In genomic region chr6:54267798-54268197, GRCh38 we compare ENCODE assay signal across 10 cellular contexts. TPM values are rescaled to one million over a fixed set of nuclear protein-coding genes. Genes with fewer than 3 reads are reported as not detected.
DNase-seq lines count a peak whose midpoint lies in the region; ATAC-seq and TF ChIP-seq lines count a peak whose summit lies in the region.
"Had no signal": no experiment of that assay in that cellular context is flagged by ENCODE, and none has a peak within 500 bp of the region (broad histone marks: within the 10 kb centered on the region; RNA-seq: fewer than 3 reads in every experiment).

No MANE protein-coding gene starts in this region.

- no peaks in the 10 kb centered on the region for H3K9me3 ChIP-seq in Karpas-422 (ENCODE audit: low read length)
- H3K9me3 ChIP-seq in right lobe of liver, result no peaks in the 10 kb centered on the region

- no peak overlapping the region for H3K9ac ChIP-seq in Karpas-422 (ENCODE audit: low read length)

- H3K4me3 Mint-ChIP-seq in activated T-helper 2 cell treated with anti-CD3 and anti-CD28 coated beads, Interferon-gamma antibody, Interleukin-2, Interleukin-4, amounts not matched to agents 10 μg/mL and 5 μg/mL and 100 μg/mL, durations not matched to agents 14 hours and 24 hours and 36 hours (ENCODE audit: low read depth), result no peak overlapping the region
- H3K4me3 Mint-ChIP-seq: B cell had no signal

- H3K36me3 ChIP-seq in Karpas-422 (ENCODE audit: insufficient read depth, low read length), result no peaks in the 10 kb centered on the region
- no peaks in the 10 kb centered on the region for H3K36me3 ChIP-seq in right lobe of liver

- no peak overlapping the region for H3K27ac Mint-ChIP-seq in activated T-helper 2 cell treated with anti-CD3 and anti-CD28 coated beads, Interferon-gamma antibody, Interleukin-2, Interleukin-4, amounts not matched to agents 10 μg/mL and 5 μg/mL and 100 μg/mL, durations not matched to agents 14 hours and 24 hours and 36 hours
- H3K27ac Mint-ChIP-seq: B cell had no signal

- no peak overlapping the region for H3K4me2 ChIP-seq in Karpas-422 (ENCODE audit: low read depth, low read length, poor library complexity, severe bottlenecking)

- peak; percentile 76 for TF ChIP-seq CTCF in VCaP (conservative IDR thresholded peaks at IDR 0.05)
- TF ChIP-seq CTCF in right lobe of liver (IDR thresholded peaks at IDR 0.05), result peak; percentile 31 to 62 (median 48)

- no peaks in the 10 kb centered on the region for H4K20me1 ChIP-seq in Karpas-422 (ENCODE audit: insufficient read depth, low read depth, low read length)

- H3K4me1 ChIP-seq in Karpas-422 (ENCODE audit: low read length) (peaks cover 4% of the 10 kb centered on the region), right lobe of liver (no peaks in the 10 kb centered on the region)

- no peaks in the 10 kb centered on the region for H3K79me2 ChIP-seq in Karpas-422 (ENCODE audit: low read length)

- peak; percentile 26 to 74 (median 26) for DNase-seq in NCI-H1417 (lab: John Stamatoyannopoulos, UW)
- DNase-seq in NCI-H1417 treated with DMSO at 0.1 percent for 48 hours (lab: John Stamatoyannopoulos, UW), result no peak
- peak; percentile 51 for DNase-seq in Karpas-422
- peak in 1 of 3 donors; percentile 46 for DNase-seq in right lobe of liver
- no peak for DNase-seq in activated T-helper 2 cell treated with anti-CD3 and anti-CD28 coated beads, Interferon-gamma antibody, Interleukin-2, Interleukin-4, amounts not matched to agents 10 μg/mL and 5 μg/mL and 100 μg/mL, durations not matched to agents 14 hours and 24 hours and 36 hours (ENCODE audit: low spot score)
- DNase-seq in HuH-7.5 (ENCODE audit: low spot score), result no peak

- H3K27me3 Mint-ChIP-seq in activated T-helper 2 cell treated with anti-CD3 and anti-CD28 coated beads, Interferon-gamma antibody, Interleukin-2, Interleukin-4, amounts not matched to agents 10 μg/mL and 5 μg/mL and 100 μg/mL, durations not matched to agents 14 hours and 24 hours and 36 hours (ENCODE audit: low read depth), result no peaks in the 10 kb centered on the region
- H3K27me3 Mint-ChIP-seq: B cell had no signal

- H3K4me1 Mint-ChIP-seq in activated T-helper 2 cell treated with anti-CD3 and anti-CD28 coated beads, Interferon-gamma antibody, Interleukin-2, Interleukin-4, amounts not matched to agents 10 μg/mL and 5 μg/mL and 100 μg/mL, durations not matched to agents 14 hours and 24 hours and 36 hours (ENCODE audit: low read depth), result no peaks in the 10 kb centered on the region
- H3K4me1 Mint-ChIP-seq: B cell had no signal

- peak; percentile 66 to 76 (median 70) for ATAC-seq in right lobe of liver
- ATAC-seq in GM18517 (IDR thresholded peaks at IDR 0.05; ENCODE audit: unreplicated experiment), result no peak

- H3K27ac ChIP-seq in Karpas-422 (ENCODE audit: low read length) (no peak overlapping the region), VCaP (no peak overlapping the region), right lobe of liver (no peak overlapping the region)

- H3K9me2 ChIP-seq in Karpas-422 (replicated peaks; ENCODE audit: insufficient read depth, low read length), result no peaks in the 10 kb centered on the region; the same call in 1 of the 2 replicates

- H3K4me3 ChIP-seq in Karpas-422 (ENCODE audit: low read length) (no peak overlapping the region), right lobe of liver (no peak overlapping the region)

- no peaks in the 10 kb centered on the region for H3K9me3 Mint-ChIP-seq in activated T-helper 2 cell treated with anti-CD3 and anti-CD28 coated beads, Interferon-gamma antibody, Interleukin-2, Interleukin-4, amounts not matched to agents 10 μg/mL and 5 μg/mL and 100 μg/mL, durations not matched to agents 14 hours and 24 hours and 36 hours

- H3K27me3 ChIP-seq in Karpas-422 (ENCODE audit: low read length), result no peaks in the 10 kb centered on the region
- H3K27me3 ChIP-seq in right lobe of liver, result no peaks in the 10 kb centered on the region

- 40% methylated on average over 2 of the region's 2 CpGs for WGBS in right lobe of liver (ENCODE audit: insufficient coverage, low coverage, low lambda C conversion rate, missing lambda C conversion rate)

- intact Hi-C loops in right lobe of liver (cut with DNase I), result loop anchor here in 1 of 2 donors (10.0 kb wide), 1 partner anchor 283 kb away; no protein-coding TSS in a partner anchor
- intact Hi-C loops in activated T-helper 2 cell treated with anti-CD3 and anti-CD28 coated beads, Interferon-gamma antibody, Interleukin-2, Interleukin-4, amounts not matched to agents 10 μg/mL and 5 μg/mL and 100 μg/mL, durations not matched to agents 14 hours and 24 hours and 36 hours (cut with micrococcal nuclease), result no loop called here

- TF ChIP-seq POLR2A in right lobe of liver (IDR thresholded peaks at IDR 0.05), result no peak

- H2AFZ ChIP-seq in Karpas-422 (ENCODE audit: low read length), result no peak overlapping the region

- no peaks in the 10 kb centered on the region for H3K36me3 Mint-ChIP-seq in activated T-helper 2 cell treated with anti-CD3 and anti-CD28 coated beads, Interferon-gamma antibody, Interleukin-2, Interleukin-4, amounts not matched to agents 10 μg/mL and 5 μg/mL and 100 μg/mL, durations not matched to agents 14 hours and 24 hours and 36 hours (ENCODE audit: low read depth)

RNA-seq across cellular contexts. Expression of gene TINAG, which starts 40.4 kb away (rescaled TPM):
- total RNA-seq in Karpas-422 (2014; rRNA removed; shearing (Covaris generic); ENCODE audit: low replicate concordance), result not detected in 2 replicates
- total RNA-seq in right lobe of liver, result not detected
- not detected in 2 replicates for total RNA-seq in activated T-helper 2 cell treated with anti-CD3 and anti-CD28 coated beads, Interferon-gamma antibody, Interleukin-2, Interleukin-4, amounts not matched to agents 10 μg/mL and 5 μg/mL and 100 μg/mL, durations not matched to agents 14 hours and 24 hours and 36 hours
- total RNA-seq: activated CD8-positive, alpha-beta memory T cell treated with anti-CD3 and anti-CD28 coated beads for 36 hours; B cell had no signal

Comparison
In these comparisons a context has a peak if more than half of its experiments do, and no peak if none do; other contexts are left out.
1. DNase-seq: peak in NCI-H1417 (3 of 3) and Karpas-422 (single experiment); none in NCI-H1417 treated with DMSO at 0.1 percent for 48 hours (single experiment), activated T-helper 2 cell treated with anti-CD3 and anti-CD28 coated beads, Interferon-gamma antibody, Interleukin-2, Interleukin-4, amounts not matched to agents 10 μg/mL and 5 μg/mL and 100 μg/mL, durations not matched to agents 14 hours and 24 hours and 36 hours (single experiment) and HuH-7.5 (single experiment).